Comparison of ENCODE assay signal across 25 cellular contexts in the genomic region with DNA sequence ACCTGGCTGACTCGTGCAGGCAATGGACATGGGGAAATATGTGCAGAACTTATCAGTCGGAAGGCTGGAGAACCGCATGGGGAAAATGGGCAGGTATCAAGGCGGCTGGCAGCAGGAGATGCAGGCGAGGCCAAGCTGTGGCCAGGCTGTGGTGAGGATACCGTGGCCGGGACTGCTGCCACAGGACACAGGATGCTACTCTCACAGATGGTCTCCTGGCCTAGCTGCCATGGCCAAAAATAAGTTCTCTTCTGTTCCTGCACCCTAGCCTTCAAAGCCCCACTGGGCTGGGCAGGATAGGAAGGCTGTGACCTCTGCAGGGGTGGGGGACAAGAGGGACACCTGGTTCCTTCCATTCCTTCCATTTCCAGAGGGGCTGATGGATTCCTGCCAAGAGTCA. TPM values are rescaled to one million over a fixed set of nuclear protein-coding genes. Genes with fewer than 3 reads are reported as not detected.
DNase-seq lines count a peak whose midpoint lies in the region; ATAC-seq and TF ChIP-seq lines count a peak whose summit lies in the region.
"Had no signal": no experiment of that assay in that cellular context is flagged by ENCODE, and none has a peak within 500 bp of the region (broad histone marks: within the 10 kb centered on the region; RNA-seq: fewer than 3 reads in every experiment).

No MANE protein-coding gene starts in this region.

- peaks cover 5% of the 10 kb centered on the region for H3K79me2 ChIP-seq in osteoblast (ENCODE audit: insufficient read depth, low read length)

- H4K20me1 ChIP-seq in osteoblast (ENCODE audit: insufficient read depth, low read length), result no peaks in the 10 kb centered on the region

- H3K9me3 ChIP-seq in CD4-positive, CD25-positive, alpha-beta regulatory T cell (ENCODE audit: control insufficient read depth in 2 of 2, low read length in 2 of 2), result no peaks in the 10 kb centered on the region
- no peaks in the 10 kb centered on the region for H3K9me3 ChIP-seq in osteoblast (ENCODE audit: low read depth, low read length)
- H3K9me3 ChIP-seq: Caco-2, thyroid gland had no signal

- TF ChIP-seq CTCF in chondrocyte (IDR thresholded peaks at IDR 0.05) (no peak), osteoblast (IDR thresholded peaks at IDR 0.05; ENCODE audit: extremely low read depth, low read depth, low read length) (no peak)

- H3K4me3 ChIP-seq in CD4-positive, CD25-positive, alpha-beta regulatory T cell (ENCODE audit: low read depth, low read length), result no peak overlapping the region
- no peak overlapping the region for H3K4me3 ChIP-seq in osteoblast (ENCODE audit: insufficient read depth, low read length)
- H3K4me3 ChIP-seq: thyroid gland had no signal

- peak overlapping the region in 1 of 4 donors; percentile 72 for H3K4me3 Mint-ChIP-seq in CD4-positive, CD25-positive, alpha-beta regulatory T cell
- no peak overlapping the region for H3K4me3 Mint-ChIP-seq in chondrocyte (ENCODE audit: unreplicated experiment)
- H3K4me3 Mint-ChIP-seq: activated CD8-positive, alpha-beta T cell treated with anti-CD3 and anti-CD28 coated beads for 36 hours; activated naive CD8-positive, alpha-beta T cell treated with anti-CD3 and anti-CD28 coated beads, Interleukin-2, amount 10 ng/mL, durations not matched to agents 7 days and 5 days; activated T-cell treated with anti-CD3 and anti-CD28 coated beads, Interleukin-2, amount 50 U/mL, for 72 hours; memory B cell; natural killer cell; stimulated activated memory B cell treated with anti-CD40 and anti-IgM and Interleukin-4, amounts not matched to agents 10 μg/mL and 1 μg/mL and 100 μg/mL, for 72 hours; T-helper 17 cell; WTC11 had no signal

- no peaks in the 10 kb centered on the region for H3K36me3 ChIP-seq in CD4-positive, CD25-positive, alpha-beta regulatory T cell (ENCODE audit: control insufficient read depth, insufficient read depth, low read length)
- no peaks in the 10 kb centered on the region for H3K36me3 ChIP-seq in osteoblast (ENCODE audit: insufficient read depth, low read length)
- H3K36me3 ChIP-seq: thyroid gland had no signal

- peak overlapping the region; percentile 30 for H3K4me2 ChIP-seq in osteoblast (ENCODE audit: insufficient read depth, low read length)

- peaks cover 0 to 2% (median 0%) of the 10 kb centered on the region in 7 donors for H3K9me3 Mint-ChIP-seq in CD4-positive, CD25-positive, alpha-beta regulatory T cell
- no peaks in the 10 kb centered on the region for H3K9me3 Mint-ChIP-seq in chondrocyte (ENCODE audit: low read depth)
- H3K9me3 Mint-ChIP-seq: activated CD8-positive, alpha-beta T cell treated with anti-CD3 and anti-CD28 coated beads for 36 hours; activated naive CD8-positive, alpha-beta T cell treated with anti-CD3 and anti-CD28 coated beads, Interleukin-2, amount 10 ng/mL, durations not matched to agents 7 days and 5 days; activated T-cell treated with anti-CD3 and anti-CD28 coated beads, Interleukin-2, amount 50 U/mL, for 72 hours; memory B cell; natural killer cell; stimulated activated memory B cell treated with anti-CD40 and anti-IgM and Interleukin-4, amounts not matched to agents 10 μg/mL and 1 μg/mL and 100 μg/mL, for 72 hours; WTC11 had no signal

- no peaks in the 10 kb centered on the region for H3K36me3 Mint-ChIP-seq in CD4-positive, CD25-positive, alpha-beta regulatory T cell
- H3K36me3 Mint-ChIP-seq in chondrocyte (ENCODE audit: low read depth), result no peaks in the 10 kb centered on the region
- H3K36me3 Mint-ChIP-seq: activated naive CD8-positive, alpha-beta T cell treated with anti-CD3 and anti-CD28 coated beads, Interleukin-2, amount 10 ng/mL, durations not matched to agents 7 days and 5 days; memory B cell; natural killer cell; stimulated activated memory B cell treated with anti-CD40 and anti-IgM and Interleukin-4, amounts not matched to agents 10 μg/mL and 1 μg/mL and 100 μg/mL, for 72 hours; WTC11 had no signal

- H3K27ac ChIP-seq in CD4-positive, CD25-positive, alpha-beta regulatory T cell (ENCODE audit: insufficient read depth, low read length, poor library complexity, severe bottlenecking), result no peak overlapping the region
- H3K27ac ChIP-seq in osteoblast (ENCODE audit: low read depth, low read length), result peak overlapping the region; percentile 27
- H3K27ac ChIP-seq: thyroid gland had no signal

- H3K4me1 ChIP-seq in CD4-positive, CD25-positive, alpha-beta regulatory T cell (ENCODE audit: control insufficient read depth, insufficient read depth, low read length, poor library complexity, severe bottlenecking), result peaks cover 18% of the 10 kb centered on the region
- H3K4me1 ChIP-seq in osteoblast (ENCODE audit: insufficient read depth, low read length), result peaks cover 55% of the 10 kb centered on the region

- peaks cover 3 to 11% (median 8%) of the 10 kb centered on the region in 4 donors for H3K4me1 Mint-ChIP-seq in CD4-positive, CD25-positive, alpha-beta regulatory T cell
- peaks cover 53% of the 10 kb centered on the region for H3K4me1 Mint-ChIP-seq in chondrocyte (ENCODE audit: low read depth)

- no peak for DNase-seq in CD4-positive, CD25-positive, alpha-beta regulatory T cell
- peak; percentile 96 for DNase-seq in G401 (ENCODE audit: low spot score)
- DNase-seq in chondrocyte (ENCODE audit: low spot score), result no peak
- DNase-seq in osteoblast (ENCODE audit: insufficient read length, low spot score, missing footprints), result no peak
- DNase-seq in NOMO-1 treated with dmso at 0.1 percent for 144 hours (lab: John Stamatoyannopoulos, UW; ENCODE audit: unreplicated experiment), result no peak
- DNase-seq in effector CD8-positive, alpha-beta T cell (lab: John Stamatoyannopoulos, UW), result no peak
- no peak for DNase-seq in DMS 273 treated with DMSO at 0.1 percent for 48 hours (lab: John Stamatoyannopoulos, UW)
- DNase-seq: activated CD8-positive, alpha-beta T cell treated with anti-CD3 and anti-CD28 coated beads for 36 hours; activated naive CD8-positive, alpha-beta T cell treated with anti-CD3 and anti-CD28 coated beads, Interleukin-2, amount 10 ng/mL, durations not matched to agents 7 days and 5 days; activated T-cell treated with anti-CD3 and anti-CD28 coated beads, Interleukin-2, amount 50 U/mL, for 72 hours; Caco-2; dermis blood vessel endothelial cell; foreskin melanocyte; GOT3; kidney; natural killer cell; OCI-M1; SHP77 treated with DMSO at 0.1 percent for 48 hours; stimulated activated CD4-positive, alpha-beta T cell treated with anti-CD3 and anti-CD28 coated beads, Interleukin-15, amount 100 ng/mL, for 24 hours; T-helper 17 cell; thyroid gland had no signal

- peak overlapping the region in 2 of 3 donors; percentile 21 to 78 for H3K27ac Mint-ChIP-seq in CD4-positive, CD25-positive, alpha-beta regulatory T cell
- H3K27ac Mint-ChIP-seq in chondrocyte (ENCODE audit: unreplicated experiment), result peak overlapping the region; percentile 92
- H3K27ac Mint-ChIP-seq: activated CD8-positive, alpha-beta T cell treated with anti-CD3 and anti-CD28 coated beads for 36 hours; activated naive CD8-positive, alpha-beta T cell treated with anti-CD3 and anti-CD28 coated beads, Interleukin-2, amount 10 ng/mL, durations not matched to agents 7 days and 5 days; activated T-cell treated with anti-CD3 and anti-CD28 coated beads, Interleukin-2, amount 50 U/mL, for 72 hours; memory B cell; natural killer cell; stimulated activated memory B cell treated with anti-CD40 and anti-IgM and Interleukin-4, amounts not matched to agents 10 μg/mL and 1 μg/mL and 100 μg/mL, for 72 hours; T-helper 17 cell; WTC11 had no signal

- no peak for ATAC-seq in CD4-positive, CD25-positive, alpha-beta regulatory T cell (ENCODE audit: low read depth in 2 of 2)
- ATAC-seq: activated CD8-positive, alpha-beta T cell treated with anti-CD3 and anti-CD28 coated beads for 36 hours; activated T-cell treated with anti-CD3 and anti-CD28 coated beads, Interleukin-2, amount 50 U/mL, for 72 hours; natural killer cell; stimulated activated memory B cell treated with anti-CD40 and anti-IgM and Interleukin-4, amounts not matched to agents 10 μg/mL and 1 μg/mL and 100 μg/mL, for 72 hours; T-helper 17 cell; WTC11 had no signal

- H3K27me3 Mint-ChIP-seq in CD4-positive, CD25-positive, alpha-beta regulatory T cell, result peaks cover 5% of the 10 kb centered on the region
- no peaks in the 10 kb centered on the region for H3K27me3 Mint-ChIP-seq in chondrocyte (ENCODE audit: low read depth)
- H3K27me3 Mint-ChIP-seq: activated CD8-positive, alpha-beta T cell treated with anti-CD3 and anti-CD28 coated beads for 36 hours; activated naive CD8-positive, alpha-beta T cell treated with anti-CD3 and anti-CD28 coated beads, Interleukin-2, amount 10 ng/mL, durations not matched to agents 7 days and 5 days; memory B cell; stimulated activated memory B cell treated with anti-CD40 and anti-IgM and Interleukin-4, amounts not matched to agents 10 μg/mL and 1 μg/mL and 100 μg/mL, for 72 hours; T-helper 17 cell had no signal

- peak overlapping the region; percentile 77 for H2AFZ ChIP-seq in osteoblast (ENCODE audit: low read length)

- no peaks in the 10 kb centered on the region for H3K27me3 ChIP-seq in CD4-positive, CD25-positive, alpha-beta regulatory T cell (ENCODE audit: control insufficient read depth, insufficient read depth, low read length)
- no peaks in the 10 kb centered on the region for H3K27me3 ChIP-seq in osteoblast (ENCODE audit: insufficient read depth, low read length)
- H3K27me3 ChIP-seq: thyroid gland had no signal

- in situ Hi-C loops in G401 (cut with HindIII; ENCODE audit: low sequenced_read_pairs), result no loop called here

RNA-seq across cellular contexts. Expression of a gene that starts 26.4 kb away (rescaled TPM):
- not detected for total RNA-seq in CD4-positive, CD25-positive, alpha-beta regulatory T cell
- not detected for polyA plus RNA-seq in CD4-positive, CD25-positive, alpha-beta regulatory T cell
- total RNA-seq in G401 (2014; rRNA removed; shearing (Covaris generic)), result not detected in 2 replicates
- total RNA-seq in chondrocyte, result not detected in 3 replicates
- total RNA-seq in osteoblast, result not detected in 2 replicates
- total RNA-seq: activated CD8-positive, alpha-beta T cell treated with anti-CD3 and anti-CD28 coated beads for 36 hours; activated naive CD8-positive, alpha-beta T cell treated with anti-CD3 and anti-CD28 coated beads, Interleukin-2, amount 10 ng/mL, durations not matched to agents 7 days and 5 days; activated T-cell treated with anti-CD3 and anti-CD28 coated beads, Interleukin-2, amount 50 U/mL, for 72 hours; Caco-2; dermis blood vessel endothelial cell; kidney; natural killer cell; pulmonary artery endothelial cell; T-helper 17 cell; thyroid gland; WTC11 had no signal

RNA-seq across cellular contexts. Expression of a gene that starts 42.5 kb away (rescaled TPM):
- not detected for total RNA-seq in CD4-positive, CD25-positive, alpha-beta regulatory T cell
- polyA plus RNA-seq in CD4-positive, CD25-positive, alpha-beta regulatory T cell, result under 1 TPM in 1 of 4 donors, not detected in 3; 0.53 TPM
- total RNA-seq in G401 (2014; rRNA removed; shearing (Covaris generic)), result not detected in 2 replicates
- total RNA-seq in chondrocyte (not detected in 3 replicates), osteoblast (under 0.01 TPM in 1 of 2 replicates, not detected in the other)
- total RNA-seq: activated CD8-positive, alpha-beta T cell treated with anti-CD3 and anti-CD28 coated beads for 36 hours; activated naive CD8-positive, alpha-beta T cell treated with anti-CD3 and anti-CD28 coated beads, Interleukin-2, amount 10 ng/mL, durations not matched to agents 7 days and 5 days; activated T-cell treated with anti-CD3 and anti-CD28 coated beads, Interleukin-2, amount 50 U/mL, for 72 hours; Caco-2; dermis blood vessel endothelial cell; natural killer cell; pulmonary artery endothelial cell; T-helper 17 cell; thyroid gland; WTC11 had no signal
